ENCODE assay signal across 1 cellular context in genomic region chr22:23779731-23780130, GRCh38.
TF ChIP-seq lines count a peak whose summit lies in the region.

No MANE protein-coding gene starts in this region.

TF ChIP-seq in IMR-90, 13 proteins besides CTCF, POLR2A, EP300 and RAD21:
- TF ChIP-seq CEBPB (IDR thresholded peaks at IDR 0.05; ENCODE audit: low read depth, low read length) = no peak
- no peak for TF ChIP-seq MAZ (IDR thresholded peaks at IDR 0.05; ENCODE audit: borderline replicate concordance, low read depth, low read length)
